ENCODE assay signal across 10 cellular contexts in the genomic region with DNA sequence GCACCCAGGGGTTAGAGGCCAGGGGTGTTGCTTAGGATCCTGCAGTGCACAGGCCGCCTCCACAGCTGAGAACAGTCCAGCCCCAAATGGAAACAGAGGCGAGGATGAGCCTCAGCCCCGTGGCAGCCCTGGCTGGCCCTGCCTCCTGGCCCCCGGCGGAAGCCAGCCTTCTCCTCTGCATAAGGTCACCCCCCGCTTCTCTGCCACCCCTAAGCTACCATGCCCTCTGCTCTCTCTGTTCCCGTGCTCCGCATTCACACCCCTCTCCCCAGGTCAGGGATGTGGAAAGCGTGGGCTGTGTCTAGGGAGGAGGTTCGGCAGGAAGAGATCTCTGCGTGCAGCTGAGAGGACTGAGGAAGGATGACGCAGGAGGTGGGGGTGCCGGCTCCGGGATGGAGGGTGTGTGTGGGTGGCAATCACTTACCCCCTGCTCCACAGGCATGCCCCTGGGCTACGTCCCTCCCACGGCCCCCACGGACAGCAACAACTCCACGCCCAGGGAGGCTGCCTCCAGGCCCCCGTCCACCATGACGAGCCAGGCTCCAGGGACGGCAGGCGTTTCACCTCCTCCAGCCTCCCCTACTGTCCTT. TPM values are rescaled to one million over a fixed set of nuclear protein-coding genes. Genes with fewer than 3 reads are reported as not detected.
DNase-seq lines count a peak whose midpoint lies in the region; FAIRE-seq and TF ChIP-seq lines count a peak whose summit lies in the region.
"Had no signal": no experiment of that assay in that cellular context is flagged by ENCODE, and none has a peak within 500 bp of the region (broad histone marks: within the 10 kb centered on the region; RNA-seq: fewer than 3 reads in every experiment).

No MANE protein-coding gene starts in this region.

- H3K4me1 Mint-ChIP-seq in MCF 10A (ENCODE audit: insufficient read depth, unreplicated experiment), result peaks cover 17% of the 10 kb centered on the region

- no TSS peak for BruUV-seq in MCF 10A (replicated peaks; lab: Mats Ljungman, UMichigan)
- BruUV-seq in mammary epithelial cell (replicated peaks; lab: Mats Ljungman, UMichigan), result no TSS peak

- H3K27ac Mint-ChIP-seq in MCF 10A (ENCODE audit: low read depth, unreplicated experiment), result no peak overlapping the region

- FAIRE-seq in kidney (lab: Jason Lieb, UNC), result no peak

- H3K79me2 ChIP-seq in mammary epithelial cell (ENCODE audit: insufficient read depth, low read length), result no peaks in the 10 kb centered on the region

- no peak overlapping the region for H2AFZ ChIP-seq in mammary epithelial cell (ENCODE audit: low read depth, low read length)

- intact Hi-C loops in MCF 10A (cut with micrococcal nuclease) (no loop called here), mammary epithelial cell (cut with micrococcal nuclease) (no loop called here), kidney (cut with DNase I) (no loop called here), vagina (cut with DNase I) (no loop called here)

- H3K4me3 ChIP-seq in mammary epithelial cell (replicated peaks in 1 of 3; ENCODE audit: insufficient read depth in 1 of 3, low read depth in 2 of 3, low read length in 3 of 3) (no peak overlapping the region), kidney (ENCODE audit: low read length in 2 of 2) (peak overlapping the region; percentile 33 to 39), vagina (peak overlapping the region; percentile 48 to 54)

- CTCF ChIA-PET in MCF 10A (lab: Yijun Ruan, JAX), result interaction anchor here (0.7 to 6.2 kb wide), 7 partner anchors 11 to 203 kb away, joined by 3 to 51 read pairs (median 3); a partner anchor contains a TSS
- CTCF ChIA-PET in mammary epithelial cell (lab: Charles Lee; ENCODE audit: low non-redundant PET), result no interaction called here

- H3K4me3 Mint-ChIP-seq in MCF 10A (ENCODE audit: unreplicated experiment), result no peak overlapping the region

- WGBS in mammary epithelial cell (ENCODE audit: low coverage, missing lambda C conversion rate), result 43% methylated on average over 18 of the region's 22 CpGs

- POLR2A ChIA-PET in MCF 10A (lab: Yijun Ruan, JAX), result no interaction called here

- H3K27me3 ChIP-seq in mammary epithelial cell (ENCODE audit: insufficient read depth, low read length) (peaks cover 4% of the 10 kb centered on the region), vagina (no peaks in the 10 kb centered on the region)

- H3K27me3 Mint-ChIP-seq in MCF 10A (ENCODE audit: insufficient read depth, unreplicated experiment), result no peaks in the 10 kb centered on the region

- H3K36me3 ChIP-seq in mammary epithelial cell (ENCODE audit: insufficient read depth, low read length) (no peaks in the 10 kb centered on the region), kidney (ENCODE audit: control insufficient read depth in 1 of 2, insufficient read depth in 2 of 2, low read length in 2 of 2) (no peaks in the 10 kb centered on the region), vagina (no peaks in the 10 kb centered on the region)

- peak in 1 of 2 donors; percentile 29 for TF ChIP-seq POLR2A in vagina (IDR thresholded peaks at IDR 0.05)

- dilution Hi-C loops in mammary epithelial cell (cut with HindIII; ENCODE audit: low sequenced_read_pairs), result loop anchor here (10.0 kb wide), 1 partner anchor 199 kb away; no protein-coding TSS in a partner anchor

- H3K36me3 Mint-ChIP-seq in MCF 10A (ENCODE audit: insufficient read depth, unreplicated experiment), result peaks cover 5% of the 10 kb centered on the region

- in situ Hi-C loops in mammary epithelial cell (cut with MboI; ENCODE audit: low sequenced_read_pairs in 2 of 2), result no loop called here

- no peaks in the 10 kb centered on the region for H3K9me3 Mint-ChIP-seq in MCF 10A (ENCODE audit: unreplicated experiment)

- H3K4me2 ChIP-seq in mammary epithelial cell (ENCODE audit: insufficient read depth, low read depth, low read length), result no peak overlapping the region

- no peak overlapping the region for H3K9ac ChIP-seq in mammary epithelial cell (ENCODE audit: insufficient read depth, low read length)
- H3K9ac ChIP-seq in kidney (ENCODE audit: low read length in 2 of 2), result no peak overlapping the region

- TF ChIP-seq CTCF in MCF 10A (IDR thresholded peaks at IDR 0.05; ENCODE audit: unreplicated experiment) (no peak), mammary epithelial cell (conservative IDR thresholded peaks at IDR 0.05 in 1 of 2, IDR thresholded peaks at IDR 0.05 in 1 of 2; ENCODE audit: extremely low read depth in 1 of 2, insufficient read depth in 1 of 2, low read depth in 1 of 2, low read length in 2 of 2) (no peak), kidney (IDR thresholded peaks at IDR 0.05; ENCODE audit: borderline replicate concordance, extremely low read depth, insufficient read depth) (no peak), vagina (IDR thresholded peaks at IDR 0.05) (no peak)

- no peaks in the 10 kb centered on the region for H3K9me3 ChIP-seq in mammary epithelial cell (replicated peaks; ENCODE audit: insufficient read depth, low read length)
- H3K9me3 ChIP-seq in kidney (ENCODE audit: control insufficient read depth in 1 of 2, low read length in 2 of 2), result no peaks in the 10 kb centered on the region
- no peaks in the 10 kb centered on the region for H3K9me3 ChIP-seq in vagina

- H4K20me1 ChIP-seq in mammary epithelial cell (ENCODE audit: insufficient read depth, low read length), result no peaks in the 10 kb centered on the region

- H3K27ac ChIP-seq in mammary epithelial cell (ENCODE audit: insufficient read depth, low read depth, low read length) (no peak overlapping the region), kidney (ENCODE audit: low read depth in 2 of 2, low read length in 2 of 2) (peak overlapping the region; percentile 32 to 68), vagina (peak overlapping the region; percentile 96)
- H3K27ac ChIP-seq: C4-2B had no signal

- DNase-seq in MCF 10A (ENCODE audit: unreplicated experiment), result peak; percentile 19
- no peak for DNase-seq in mammary epithelial cell
- DNase-seq in kidney, result peak; percentile 90
- peak in 1 of 2 donors; percentile 91 for DNase-seq in vagina (ENCODE audit: extremely low spot score in 2 of 2)
- DNase-seq in NCI-H1930 (lab: John Stamatoyannopoulos, UW), result no peak
- no peak for DNase-seq in OCI-M2 (lab: John Stamatoyannopoulos, UW; ENCODE audit: unreplicated experiment)
- DNase-seq: activated CD4-positive, alpha-beta T cell treated with anti-CD3 and anti-CD28 coated beads, Interleukin-2, amount 50 U/mL, for 48 hours; MV-4-11; stimulated activated CD4-positive, alpha-beta T cell treated with anti-CD3 and anti-CD28 coated beads, Interleukin-2, amount 100 ng/mL, for 48 hours had no signal

- H3K4me1 ChIP-seq in mammary epithelial cell (ENCODE audit: insufficient read depth, low read length), result no peaks in the 10 kb centered on the region
- no peaks in the 10 kb centered on the region for H3K4me1 ChIP-seq in kidney (ENCODE audit: control insufficient read depth in 1 of 2, insufficient read depth in 1 of 2, low read depth in 1 of 2, low read length in 2 of 2)
- H3K4me1 ChIP-seq in vagina, result peaks cover 42% of the 10 kb centered on the region

RNA-seq across cellular contexts. Expression of a gene that starts 6.0 kb away (rescaled TPM):
- total RNA-seq in MCF 10A (2022), result 0.33 and 0.59 TPM in 2 replicates
- total RNA-seq in mammary epithelial cell, result under 1 TPM; 0.09 to 0.50 TPM
- polyA plus RNA-seq in mammary epithelial cell, result not detected
- not detected for polyA minus RNA-seq in mammary epithelial cell
- 9.4 TPM for total RNA-seq in kidney
- polyA plus RNA-seq in kidney (ENCODE audit: insufficient read depth, low read depth, low replicate concordance), result 2.2 TPM
- total RNA-seq in vagina, result 13.5 TPM

RNA-seq across cellular contexts. Expression of a gene that starts 9.3 kb away (rescaled TPM):
- 16.6 and 22.8 TPM in 2 replicates for total RNA-seq in MCF 10A (2022)
- 10 to 100 TPM in 1 of 2 donors, 1 to 10 TPM in 1; 5.0 to 26.3 TPM for total RNA-seq in mammary epithelial cell
- polyA plus RNA-seq in mammary epithelial cell, result 11.4 TPM
- polyA minus RNA-seq in mammary epithelial cell, result 1.4 TPM
- 42.6 TPM for total RNA-seq in kidney
- polyA plus RNA-seq in kidney (ENCODE audit: insufficient read depth, low read depth, low replicate concordance), result 45.0 TPM
- 14.2 TPM for total RNA-seq in vagina

RNA-seq across cellular contexts. Expression of a gene that starts 17.9 kb away (rescaled TPM):
- total RNA-seq in MCF 10A (2022) (6.2 and 12.1 TPM in 2 replicates), mammary epithelial cell (1 to 10 TPM; 2.7 to 10.0 TPM), kidney (12.0 TPM), vagina (2.7 TPM)
- polyA plus RNA-seq in mammary epithelial cell (1.7 TPM), kidney (ENCODE audit: insufficient read depth, low read depth, low replicate concordance) (2.3 TPM)
- polyA minus RNA-seq in mammary epithelial cell, result 0.62 TPM

RNA-seq across cellular contexts. Expression of a gene that starts 29.7 kb away (rescaled TPM):
- total RNA-seq in MCF 10A (2022), result 0.23 and 0.32 TPM in 2 replicates
- not detected for total RNA-seq in mammary epithelial cell
- not detected for polyA plus RNA-seq in mammary epithelial cell
- polyA minus RNA-seq in mammary epithelial cell, result not detected
- not detected for total RNA-seq in kidney
- not detected for polyA plus RNA-seq in kidney (ENCODE audit: insufficient read depth, low read depth, low replicate concordance)
- not detected for total RNA-seq in vagina

RNA-seq across cellular contexts. Expression of a gene that starts 32.8 kb away (rescaled TPM):
- total RNA-seq in MCF 10A (2022), result 34.3 and 59.9 TPM in 2 replicates
- total RNA-seq in mammary epithelial cell, result 10 to 100 TPM; 38.9 to 65.0 TPM
- 55.7 TPM for polyA plus RNA-seq in mammary epithelial cell
- polyA minus RNA-seq in mammary epithelial cell, result 17.0 TPM
- total RNA-seq in kidney, result 45.9 TPM
- polyA plus RNA-seq in kidney (ENCODE audit: insufficient read depth, low read depth, low replicate concordance), result 326 TPM
- total RNA-seq in vagina, result 61.4 TPM

Comparison
In these comparisons a context has a peak if more than half of its experiments do, and no peak if none do; other contexts are left out.
1. DNase-seq: peak in MCF 10A (single experiment) and kidney (single experiment); none in mammary epithelial cell (single experiment), NCI-H1930 (0 of 2) and OCI-M2 (single experiment).
2. H3K4me3 ChIP-seq: peak in kidney (2 of 2) and vagina (2 of 2); none in mammary epithelial cell (0 of 3).